Comparison of ENCODE assay signal across 8 cellular contexts in the genomic region with DNA sequence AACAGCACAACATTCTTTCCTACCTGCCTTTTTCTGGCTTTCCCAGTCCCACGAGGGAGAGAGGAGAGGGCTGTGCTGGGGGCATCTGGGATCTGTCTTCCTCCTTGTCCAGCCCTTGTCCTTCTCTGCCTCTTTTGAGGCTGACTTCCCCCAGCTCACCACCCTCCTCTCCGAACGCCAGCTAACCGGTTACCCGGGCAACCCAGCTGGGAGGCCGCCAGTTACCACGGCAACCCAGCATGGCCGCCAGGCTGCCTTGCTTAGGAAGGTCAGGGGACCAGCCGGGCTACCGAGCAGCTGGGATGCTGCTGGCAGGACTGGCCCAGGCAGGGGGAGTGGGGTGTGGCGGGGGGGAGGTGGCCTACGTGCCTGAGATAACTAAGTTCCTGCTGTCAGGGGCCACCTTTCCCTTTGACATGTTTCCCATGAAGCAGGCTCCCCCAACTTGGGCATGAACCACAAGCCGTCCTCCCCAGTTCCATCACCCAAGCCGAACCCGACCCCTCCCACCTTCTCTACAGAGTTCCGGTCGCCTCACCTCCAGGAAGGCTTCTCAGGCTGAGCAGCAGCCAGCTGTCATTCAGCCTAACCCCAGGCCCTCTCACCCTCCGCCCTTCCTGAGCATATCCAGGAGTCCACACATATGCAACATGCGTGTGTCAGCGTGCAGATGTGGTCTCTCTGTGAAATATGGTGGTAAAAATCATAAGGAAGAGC. TPM values are rescaled to one million over a fixed set of nuclear protein-coding genes. Genes with fewer than 3 reads are reported as not detected.
DNase-seq lines count a peak whose midpoint lies in the region; ATAC-seq and TF ChIP-seq lines count a peak whose summit lies in the region.

No MANE protein-coding gene starts in this region.

- peak; percentile 17 for DNase-seq in ELR (ENCODE audit: low read depth)
- DNase-seq in NCI-H748 (lab: John Stamatoyannopoulos, UW; ENCODE audit: unreplicated experiment): peak; percentile 88
- peak; percentile 79 for DNase-seq in fibroblast of villous mesenchyme (ENCODE audit: low read depth)
- DNase-seq in occipital lobe (lab: John Stamatoyannopoulos, UW): peak; percentile 89
- DNase-seq in NOMO-1 (lab: John Stamatoyannopoulos, UW; ENCODE audit: unreplicated experiment in 2 of 2): no peak
- DNase-seq in GOT3 (lab: John Stamatoyannopoulos, UW): no peak

- no peak for TF ChIP-seq CTCF in fibroblast of villous mesenchyme (IDR thresholded peaks at IDR 0.05; ENCODE audit: insufficient read depth, low read depth, low read length)

- no peak for ATAC-seq in GM19395 (IDR thresholded peaks at IDR 0.05; ENCODE audit: unreplicated experiment)
- no peak for ATAC-seq in activated CD4-positive, CD25-positive, alpha-beta regulatory T cell treated with anti-CD3 and anti-CD28 coated beads, Interleukin-2, amount 50 U/mL, for 24 hours

- peak overlapping the region; percentile 40 for H3K4me3 ChIP-seq in fibroblast of villous mesenchyme (ENCODE audit: low read depth, low read length)

RNA-seq across cellular contexts. Expression of a gene that starts 8.7 kb away (rescaled TPM):
- 2.9 and 3.9 TPM in 2 replicates for total RNA-seq in fibroblast of villous mesenchyme
- total RNA-seq in occipital lobe: 7.5 TPM

Comparison
In these comparisons a context has a peak if more than half of its experiments do, and no peak if none do; other contexts are left out.
1. DNase-seq: peak in ELR (single experiment), NCI-H748 (single experiment), fibroblast of villous mesenchyme (single experiment) and occipital lobe (single experiment); none in NOMO-1 (0 of 2) and GOT3 (single experiment).